9 cellular contexts compared by ENCODE assay signal in genomic region chr2:164495491-164496223, GRCh38.
A peak's percentile ranks its signal among the peaks of the same experiment; 100 is the strongest.
DNase-seq lines count a peak whose midpoint lies in the region; ATAC-seq and TF ChIP-seq lines count a peak whose summit lies in the region.
"Had no signal": no experiment of that assay in that cellular context is flagged by ENCODE, and none has a peak within 500 bp of the region (broad histone marks: within the 10 kb centered on the region; RNA-seq: fewer than 3 reads in every experiment).

No MANE protein-coding gene starts in this region.

- no peak for TF ChIP-seq POLR2A in testis (IDR thresholded peaks at IDR 0.05)

- H3K4me2 ChIP-seq in neural cell (ENCODE audit: low read length) = no peak overlapping the region

- H3K27ac ChIP-seq in dorsolateral prefrontal cortex (peak overlapping the region in 55 of 59 donors; percentile 1 to 90 (median 72)), neural cell (ENCODE audit: low read length) (no peak overlapping the region), testis (no peak overlapping the region)
- H3K27ac ChIP-seq: pancreas had no signal

- H3K4me1 ChIP-seq in testis = no peaks in the 10 kb centered on the region
- H3K4me1 ChIP-seq: pancreas had no signal

- no peak for ATAC-seq in HG03045 (IDR thresholded peaks at IDR 0.05; ENCODE audit: unreplicated experiment)
- no peak for ATAC-seq in HG02938 (IDR thresholded peaks at IDR 0.05; ENCODE audit: unreplicated experiment)

- no peaks in the 10 kb centered on the region for H3K27me3 ChIP-seq in dorsolateral prefrontal cortex
- no peaks in the 10 kb centered on the region for H3K27me3 ChIP-seq in neural cell (ENCODE audit: insufficient read depth, low read depth, low read length)
- no peaks in the 10 kb centered on the region for H3K27me3 ChIP-seq in testis
- H3K27me3 ChIP-seq: pancreas had no signal

- peak overlapping the region in 23 of 59 donors; percentile 3 to 45 (median 23) for H3K4me3 ChIP-seq in dorsolateral prefrontal cortex
- H3K4me3 ChIP-seq in neural cell (ENCODE audit: low read length) = no peak overlapping the region
- H3K4me3 ChIP-seq in testis = no peak overlapping the region
- H3K4me3 ChIP-seq: pancreas had no signal

- peak; percentile 53 to 92 (median 77) for TF ChIP-seq CTCF in dorsolateral prefrontal cortex (IDR thresholded peaks at IDR 0.05 in 54 of 56, conservative IDR thresholded peaks at IDR 0.05 in 2 of 56; ENCODE audit: low read depth in 1 of 56, partially characterized antibody in 56 of 56)
- peak; percentile 61 for TF ChIP-seq CTCF in neural cell (IDR thresholded peaks at IDR 0.05; ENCODE audit: poor library complexity, severe bottlenecking)
- peak in 1 of 3 experiments; percentile 27 for TF ChIP-seq CTCF in testis (IDR thresholded peaks at IDR 0.05)

- H3K9me2 ChIP-seq in neural cell (ENCODE audit: insufficient read depth, low read length) = no peaks in the 10 kb centered on the region

- no peak overlapping the region for H3K9ac ChIP-seq in neural cell (ENCODE audit: low read length)

- no peak overlapping the region for H2AFZ ChIP-seq in neural cell (ENCODE audit: low read depth, low read length)

- 48 to 60% methylated on average over 6 of the region's 6 CpGs for WGBS in testis, 2 donors

- no peak for TF ChIP-seq EP300 in neural cell (conservative IDR thresholded peaks at IDR 0.05; ENCODE audit: poor library complexity, severe bottlenecking)

- TF ChIP-seq RAD21 in neural cell (conservative IDR thresholded peaks at IDR 0.05) = peak; percentile 63

- H4K20me1 ChIP-seq in neural cell (ENCODE audit: insufficient read depth) = no peaks in the 10 kb centered on the region

- intact Hi-C loops in dorsolateral prefrontal cortex (cut with DNase I) = loop anchor here in 1 of 2 donors (10.0 kb wide), 1 partner anchor 1151 kb away; no protein-coding TSS in a partner anchor
- intact Hi-C loops in testis (cut with DNase I; ENCODE audit: low total_unique reads) = no loop called here

- H3F3A ChIP-seq in neural cell (ENCODE audit: insufficient read depth, low read length, poor library complexity, severe bottlenecking) = no peaks in the 10 kb centered on the region

- no peaks in the 10 kb centered on the region for H3K36me3 ChIP-seq in neural cell (ENCODE audit: insufficient read depth, low read length)
- no peaks in the 10 kb centered on the region for H3K36me3 ChIP-seq in testis (ENCODE audit: low read depth, missing control alignments)

- H3K9me3 ChIP-seq in neural cell (ENCODE audit: low read length) = no peaks in the 10 kb centered on the region
- H3K9me3 ChIP-seq in testis = no peaks in the 10 kb centered on the region
- H3K9me3 ChIP-seq: pancreas had no signal

- DNase-seq in EH (ENCODE audit: low read depth) (peak; percentile 57), NCI-H2227 (lab: John Stamatoyannopoulos, UW; ENCODE audit: unreplicated experiment) (peak; percentile 81), dorsolateral prefrontal cortex (peak in 2 of 10 donors; percentile 4 to 45), testis (no peak), LoVo (ENCODE audit: low spot score) (no peak)
- DNase-seq: pancreas had no signal

- no peaks in the 10 kb centered on the region for H3K79me2 ChIP-seq in neural cell (replicated peaks; ENCODE audit: insufficient read depth, low read length)

TF ChIP-seq in neural cell, 6 proteins besides CTCF, POLR2A, EP300 and RAD21:
- TF ChIP-seq POLR2AphosphoS5 (IDR thresholded peaks at IDR 0.05) (no peak), SMC3 (conservative IDR thresholded peaks at IDR 0.05; ENCODE audit: poor library complexity) (peak; percentile 57)

Comparison
In these comparisons a context has a peak if more than half of its experiments do, and no peak if none do; other contexts are left out.
1. DNase-seq: peak in EH (single experiment) and NCI-H2227 (single experiment); none in testis (single experiment) and LoVo (single experiment).
2. H3K27ac ChIP-seq: peak in dorsolateral prefrontal cortex (55 of 59); none in neural cell (single experiment) and testis (0 of 2).